Comparison of ENCODE assay signal across 7 cellular contexts in the genomic region with DNA sequence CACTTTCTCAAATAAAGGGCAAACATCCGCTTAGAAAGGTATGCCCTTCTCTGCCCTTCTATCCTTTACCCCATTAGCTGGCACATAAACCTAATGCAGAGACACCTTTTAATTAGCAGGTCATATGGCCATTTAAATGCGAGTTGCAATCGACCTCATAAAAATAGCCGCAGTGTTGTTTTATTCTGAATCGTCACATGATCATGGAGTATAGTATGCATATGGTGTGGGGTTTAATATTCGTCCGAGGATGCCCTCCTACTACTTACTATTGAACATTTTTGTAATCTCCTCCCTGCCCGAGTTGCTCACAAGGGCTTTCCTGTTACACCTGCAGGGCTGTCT.
DNase-seq lines count a peak whose midpoint lies in the region; FAIRE-seq and TF ChIP-seq lines count a peak whose summit lies in the region.

No MANE protein-coding gene starts in this region.

- peaks cover 2% of the 10 kb centered on the region for H3K9me1 ChIP-seq in keratinocyte (ENCODE audit: control insufficient read depth, extremely low read depth, insufficient read depth, low read length)

- no peaks in the 10 kb centered on the region for H3K27me3 ChIP-seq in keratinocyte (ENCODE audit: control insufficient read depth, extremely low read depth, insufficient read depth, low read length)
- no peaks in the 10 kb centered on the region for H3K27me3 ChIP-seq in stomach smooth muscle (ENCODE audit: control insufficient read depth in 1 of 2, insufficient read depth in 2 of 2, low read length in 2 of 2)

- no peak for FAIRE-seq in keratinocyte (lab: Jason Lieb, UNC)

- H3K27ac Mint-ChIP-seq in IgD-negative memory B cell = peak overlapping the region; percentile 62 to 73 (median 67)

- H3K4me1 ChIP-seq in keratinocyte (ENCODE audit: control insufficient read depth, extremely low read depth, insufficient read depth, low read length) (peaks cover 22% of the 10 kb centered on the region), stomach smooth muscle (ENCODE audit: control insufficient read depth, insufficient read depth, low read length) (peaks cover 30% of the 10 kb centered on the region)

- H3K79me2 ChIP-seq in keratinocyte (ENCODE audit: control insufficient read depth, insufficient read depth, low read length) = no peaks in the 10 kb centered on the region

- H3K27me3 Mint-ChIP-seq in IgD-negative memory B cell = no peaks in the 10 kb centered on the region

- H3K36me3 ChIP-seq in keratinocyte (ENCODE audit: control insufficient read depth in 2 of 2, extremely low read depth in 1 of 2, insufficient read depth in 2 of 2, low read length in 2 of 2) (peaks cover 0 to 5% of the 10 kb centered on the region in 2 experiments), stomach smooth muscle (ENCODE audit: control insufficient read depth in 2 of 2, insufficient read depth in 2 of 2, low read length in 2 of 2) (peaks cover 0 to 4% of the 10 kb centered on the region in 2 donors)

- peaks cover 21 to 44% (median 35%) of the 10 kb centered on the region in 3 donors for H3K4me1 Mint-ChIP-seq in IgD-negative memory B cell

- H3K4me3 ChIP-seq in keratinocyte (ENCODE audit: control insufficient read depth in 2 of 3, extremely low read depth in 1 of 3, insufficient read depth in 2 of 3, low read depth in 1 of 3, low read length in 3 of 3) = peak overlapping the region in 2 of 3 experiments; percentile 64 to 74
- H3K4me3 ChIP-seq in stomach smooth muscle (ENCODE audit: low read length in 2 of 2) = peak overlapping the region; percentile 74 to 88

- H3K4me3 Mint-ChIP-seq in IgD-negative memory B cell = peak overlapping the region; percentile 88 to 97 (median 94)

- H2AFZ ChIP-seq in keratinocyte (ENCODE audit: control insufficient read depth, low read length) = no peak overlapping the region

- no peaks in the 10 kb centered on the region for H4K20me1 ChIP-seq in keratinocyte (ENCODE audit: control insufficient read depth, extremely low read depth, insufficient read depth, low read length)

- no peaks in the 10 kb centered on the region for H3K9me3 Mint-ChIP-seq in IgD-negative memory B cell

- dilution Hi-C loops in keratinocyte (cut with MboI; ENCODE audit: extremely low pct_ligation_motif_present, low sequenced_read_pairs) = no loop called here

- H3K27ac ChIP-seq in adipose tissue (ENCODE audit: low read depth, low read length) (peak overlapping the region; percentile 71), keratinocyte (ENCODE audit: control insufficient read depth, insufficient read depth, low read length) (peak overlapping the region; percentile 37), stomach smooth muscle (ENCODE audit: low read length) (peak overlapping the region; percentile 68)

- H3K9ac ChIP-seq in keratinocyte (ENCODE audit: control insufficient read depth, extremely low read depth, insufficient read depth, low read length) = peak overlapping the region; percentile 66
- peak overlapping the region in 1 of 2 donors; percentile 80 for H3K9ac ChIP-seq in stomach smooth muscle (ENCODE audit: low read length in 2 of 2)

- DNase-seq in keratinocyte (ENCODE audit: low read depth, low spot score) (no peak), HUDEP-2 (lab: John Stamatoyannopoulos, UW; ENCODE audit: unreplicated experiment in 76 of 76) (no peak), foreskin melanocyte (no peak), kidney glomerular epithelial cell (lab: John Stamatoyannopoulos, UW) (no peak)

- no peak for TF ChIP-seq CTCF in keratinocyte (optimal IDR thresholded peaks at IDR 0.05 in 1 of 3, IDR thresholded peaks at IDR 0.05 in 1 of 3, conservative IDR thresholded peaks at IDR 0.05 in 1 of 3; ENCODE audit: extremely low read depth in 1 of 3, insufficient read depth in 2 of 3, low read length in 3 of 3)

- no peaks in the 10 kb centered on the region for H3K9me3 ChIP-seq in keratinocyte (ENCODE audit: control insufficient read depth, low read depth, low read length)
- no peaks in the 10 kb centered on the region for H3K9me3 ChIP-seq in stomach smooth muscle (ENCODE audit: control insufficient read depth in 2 of 2, low read length in 2 of 2)

- 51 to 56% (median 53%) methylated on average over 8 of the region's 8 CpGs for WGBS in adipose tissue, 3 donors

- H3K4me2 ChIP-seq in keratinocyte (ENCODE audit: control insufficient read depth, extremely low read depth, insufficient read depth, low read depth, low read length) = peak overlapping the region; percentile 97

- peaks cover 5% of the 10 kb centered on the region for H3K36me3 Mint-ChIP-seq in IgD-negative memory B cell
